9 cellular contexts compared by ENCODE assay signal in genomic region chr1:10835423-10836421, GRCh38. TPM values are rescaled to one million over a fixed set of nuclear protein-coding genes. Genes with fewer than 3 reads are reported as not detected.
A peak's percentile ranks its signal among the peaks of the same experiment; 100 is the strongest.
DNase-seq lines count a peak whose midpoint lies in the region; ATAC-seq and TF ChIP-seq lines count a peak whose summit lies in the region.
"Had no signal": no experiment of that assay in that cellular context is flagged by ENCODE, and none has a peak within 500 bp of the region (broad histone marks: within the 10 kb centered on the region; RNA-seq: fewer than 3 reads in every experiment).

No MANE protein-coding gene starts in this region.

- TF ChIP-seq CTCF in astrocyte of the cerebellum (IDR thresholded peaks at IDR 0.05; ENCODE audit: low read depth, low read length, missing control alignments) (no peak), lung (IDR thresholded peaks at IDR 0.05; ENCODE audit: control extremely low read depth, extremely low read depth) (no peak)

- 22 to 23% methylated on average over 39 to 44 of the region's 44 CpGs for WGBS in lung, 2 donors

- H3K4me3 ChIP-seq in astrocyte of the cerebellum (ENCODE audit: low read depth, low read length) (no peak overlapping the region), lung (no peak overlapping the region)

- no peaks in the 10 kb centered on the region for H3K36me3 ChIP-seq in lung (ENCODE audit: control insufficient read depth in 2 of 2, insufficient read depth in 2 of 2, low read length in 2 of 2)

- in situ Hi-C loops in astrocyte of the cerebellum (cut with HindIII; ENCODE audit: low sequenced_read_pairs) = loop anchor here (25.0 kb wide), 1 partner anchor 298 kb away; no protein-coding TSS in a partner anchor

- no peaks in the 10 kb centered on the region for H3K4me1 ChIP-seq in lung (ENCODE audit: control insufficient read depth in 2 of 2, insufficient read depth in 2 of 2, low read length in 2 of 2)

- DNase-seq in GM03348 (ENCODE audit: low spot score) (peak; percentile 80), NCI-H1930 (lab: John Stamatoyannopoulos, UW) (peak; percentile 86 to 90), astrocyte of the cerebellum (ENCODE audit: low read depth) (peak; percentile 12), lung (ENCODE audit: low spot score) (peak; percentile 59)
- no peak for DNase-seq in stimulated activated CD4-positive, alpha-beta T cell treated with anti-CD3 and anti-CD28 coated beads, Interleukin-12 subunit alpha, Interleukin-12 subunit beta, amount 100 ng/mL, for 4 hours

- no peaks in the 10 kb centered on the region for H3K9me3 ChIP-seq in lung (ENCODE audit: control insufficient read depth in 2 of 2, insufficient read depth in 1 of 2, low read length in 1 of 2)

- no peaks in the 10 kb centered on the region for H3K27me3 ChIP-seq in lung (ENCODE audit: control insufficient read depth, insufficient read depth)

- ATAC-seq in lung (ENCODE audit: insufficient read depth, low FRiP score) = peak; percentile 71
- no peak for ATAC-seq in GM18861 (IDR thresholded peaks at IDR 0.05; ENCODE audit: unreplicated experiment)
- ATAC-seq in HG02973 (IDR thresholded peaks at IDR 0.05; ENCODE audit: unreplicated experiment) = no peak
- no peak for ATAC-seq in GM19324 (IDR thresholded peaks at IDR 0.05; ENCODE audit: low FRiP score, unreplicated experiment)

- no peak overlapping the region for H3K27ac ChIP-seq in lung (ENCODE audit: low read depth in 1 of 2, low read length in 1 of 2)
- H3K27ac ChIP-seq: HL-60 had no signal

RNA-seq across cellular contexts. Expression of gene CASZ1, which starts 39.3 kb away (rescaled TPM):
- 10 to 100 TPM; 61.9 to 69.9 TPM for total RNA-seq in lung
- polyA plus RNA-seq in lung = 10 to 100 TPM; 10.3 to 19.2 TPM
